19 cellular contexts compared by ENCODE assay signal in the genomic region with DNA sequence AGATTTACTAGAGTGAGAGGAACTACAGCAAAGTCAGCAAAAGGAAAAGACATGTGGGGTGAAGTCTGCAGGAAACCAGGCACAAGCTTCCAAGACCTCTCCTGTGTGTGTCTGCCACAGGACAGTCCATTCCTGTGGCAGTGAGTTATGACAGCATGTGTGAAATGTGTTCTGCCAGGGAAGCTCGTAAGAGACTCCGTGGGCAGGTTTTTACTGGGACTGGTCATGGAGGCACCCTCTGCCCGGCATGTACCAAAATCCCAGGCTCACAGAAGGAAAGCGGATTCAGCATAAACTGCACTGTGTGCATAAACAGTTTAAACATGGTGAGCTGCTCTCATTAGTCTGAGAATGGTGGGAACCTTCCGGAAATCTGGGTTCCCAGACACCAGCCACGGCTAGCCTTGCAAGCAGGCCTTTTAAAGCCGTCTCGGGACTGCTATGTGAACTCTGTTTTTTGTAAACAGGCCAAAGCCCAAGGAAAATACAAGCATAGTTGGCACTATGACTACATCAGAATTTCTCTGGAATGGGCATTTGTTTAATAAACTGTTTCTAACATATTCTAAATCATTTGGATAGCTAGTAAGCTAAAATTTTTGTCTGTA.
A peak's percentile ranks its signal among the peaks of the same experiment; 100 is the strongest.
DNase-seq lines count a peak whose midpoint lies in the region; TF ChIP-seq lines count a peak whose summit lies in the region.
"Had no signal": no experiment of that assay in that cellular context is flagged by ENCODE, and none has a peak within 500 bp of the region (broad histone marks: within the 10 kb centered on the region; RNA-seq: fewer than 3 reads in every experiment).

No MANE protein-coding gene starts in this region.

- no peak for DNase-seq in HFFc6
- no peak for DNase-seq in chondrocyte (ENCODE audit: low spot score)
- DNase-seq in thyroid gland = peak; percentile 17 to 34
- DNase-seq in SKM-1 treated with dmso at 0.1 percent for 144 hours (lab: John Stamatoyannopoulos, UW; ENCODE audit: unreplicated experiment) = no peak
- DNase-seq in GM20000 (ENCODE audit: low spot score) = no peak
- no peak for DNase-seq in stimulated activated CD4-positive, alpha-beta T cell treated with anti-CD3 and anti-CD28 coated beads, Interleukin-1b, Interleukin-23, amount 100 ng/mL, for 48 hours
- DNase-seq: activated CD4-positive, alpha-beta T cell treated with anti-CD3 and anti-CD28 coated beads, Interleukin-2, amount 50 U/mL, for 1 hour; activated T-cell treated with anti-CD3 and anti-CD28 coated beads, Interleukin-2, amount 50 U/mL, for 4 hours; BE2C; caudate nucleus; left ventricle myocardium superior; natural killer cell; NCI-H2081 treated with DMSO at 0.1 percent for 48 hours; NCI-H526; substantia nigra had no signal

- no peak for TF ChIP-seq POLR2A in thyroid gland (IDR thresholded peaks at IDR 0.05)

- H3K27ac ChIP-seq in muscle layer of colon (ENCODE audit: low read depth, low read length) (peak overlapping the region; percentile 4), thyroid gland (peak overlapping the region; percentile 55 to 82 (median 69))
- H3K27ac ChIP-seq: prostate gland, SK-N-MC had no signal

- H3K27me3 ChIP-seq in muscle layer of colon (ENCODE audit: control insufficient read depth in 1 of 2, insufficient read depth in 2 of 2, low read length in 2 of 2) (no peaks in the 10 kb centered on the region), thyroid gland (no peaks in the 10 kb centered on the region)
- H3K27me3 ChIP-seq: BE2C had no signal

- H3K4me1 ChIP-seq in muscle layer of colon (ENCODE audit: insufficient read depth, low read length) (peaks cover 50% of the 10 kb centered on the region), thyroid gland (peaks cover 16 to 19% of the 10 kb centered on the region in 2 donors)
- H3K4me1 ChIP-seq: prostate gland had no signal

- peak overlapping the region; percentile 7 for H3K9ac ChIP-seq in muscle layer of colon (ENCODE audit: low read length)

- H3K27ac Mint-ChIP-seq in HFFc6 (peak overlapping the region; percentile 72), chondrocyte (ENCODE audit: unreplicated experiment) (peak overlapping the region; percentile 97)
- H3K27ac Mint-ChIP-seq: activated naive CD4-positive, alpha-beta T cell treated with anti-CD3 and anti-CD28 coated beads, Interleukin-2, amount 50 U/mL, for 72 hours; natural killer cell had no signal

- WGBS in thyroid gland, 2 donors = 62 to 65% methylated on average over 8 of the region's 8 CpGs

- H3K36me3 ChIP-seq in muscle layer of colon (ENCODE audit: insufficient read depth, low read length) = no peaks in the 10 kb centered on the region
- no peaks in the 10 kb centered on the region for H3K36me3 ChIP-seq in thyroid gland
- H3K36me3 ChIP-seq: BE2C, prostate gland had no signal

- H3K4me3 Mint-ChIP-seq in HFFc6 (peak overlapping the region; percentile 58; the same call in 1 of the 2 replicates), chondrocyte (ENCODE audit: unreplicated experiment) (peak overlapping the region; percentile 62)
- H3K4me3 Mint-ChIP-seq: activated T-cell treated with anti-CD3 and anti-CD28 coated beads, Interleukin-2, amount 50 U/mL, for 4 hours; natural killer cell had no signal

- peaks cover 62% of the 10 kb centered on the region for H3K4me1 Mint-ChIP-seq in HFFc6 (ENCODE audit: low read depth)
- H3K4me1 Mint-ChIP-seq in chondrocyte (ENCODE audit: low read depth) = peaks cover 37% of the 10 kb centered on the region
- H3K4me1 Mint-ChIP-seq: natural killer cell had no signal

- H3K9me3 ChIP-seq in muscle layer of colon (ENCODE audit: low read length) (no peaks in the 10 kb centered on the region), thyroid gland (no peaks in the 10 kb centered on the region)
- H3K9me3 ChIP-seq: BE2C, prostate gland had no signal

- H3K9me3 Mint-ChIP-seq in HFFc6 (no peaks in the 10 kb centered on the region), chondrocyte (ENCODE audit: low read depth) (no peaks in the 10 kb centered on the region)
- H3K9me3 Mint-ChIP-seq: activated naive CD4-positive, alpha-beta T cell treated with anti-CD3 and anti-CD28 coated beads, Interleukin-2, amount 50 U/mL, for 72 hours; activated T-cell treated with anti-CD3 and anti-CD28 coated beads, Interleukin-2, amount 50 U/mL, for 4 hours; natural killer cell had no signal

- peaks cover 3% of the 10 kb centered on the region; the same call in 1 of the 2 replicates for H3K27me3 Mint-ChIP-seq in HFFc6 (ENCODE audit: insufficient read depth)
- no peaks in the 10 kb centered on the region for H3K27me3 Mint-ChIP-seq in chondrocyte (ENCODE audit: low read depth)

- H3K36me3 Mint-ChIP-seq in HFFc6 (ENCODE audit: low read depth) = no peaks in the 10 kb centered on the region
- no peaks in the 10 kb centered on the region for H3K36me3 Mint-ChIP-seq in chondrocyte (ENCODE audit: low read depth)
- H3K36me3 Mint-ChIP-seq: activated naive CD4-positive, alpha-beta T cell treated with anti-CD3 and anti-CD28 coated beads, Interleukin-2, amount 50 U/mL, for 72 hours; natural killer cell had no signal

- TF ChIP-seq CTCF in HFFc6 (IDR thresholded peaks at IDR 0.05) (no peak), chondrocyte (IDR thresholded peaks at IDR 0.05) (no peak), thyroid gland (IDR thresholded peaks at IDR 0.05) (no peak), GM20000 (IDR thresholded peaks at IDR 0.05; ENCODE audit: extremely low read depth, missing control alignments) (no peak)

- intact Hi-C loops in thyroid gland (cut with DNase I) = no loop called here

- H3K4me3 ChIP-seq in muscle layer of colon (ENCODE audit: low read depth in 1 of 2, low read length in 2 of 2) (no peak overlapping the region), thyroid gland (replicated peaks in 1 of 3) (no peak overlapping the region)
- H3K4me3 ChIP-seq: prostate gland, SK-N-MC had no signal

Comparison
In these comparisons a context has a peak if more than half of its experiments do, and no peak if none do; other contexts are left out.
1. DNase-seq: peak in thyroid gland (2 of 2); none in HFFc6 (single experiment), chondrocyte (single experiment), SKM-1 treated with dmso at 0.1 percent for 144 hours (single experiment), GM20000 (single experiment) and stimulated activated CD4-positive, alpha-beta T cell treated with anti-CD3 and anti-CD28 coated beads, Interleukin-1b, Interleukin-23, amount 100 ng/mL, for 48 hours (single experiment).